In genomic region chr15:92829875-92830274, GRCh38 we compare ENCODE assay signal across 11 cellular contexts.
DNase-seq lines count a peak whose midpoint lies in the region; ATAC-seq, FAIRE-seq and TF ChIP-seq lines count a peak whose summit lies in the region.
"Had no signal": no experiment of that assay in that cellular context is flagged by ENCODE, and none has a peak within 500 bp of the region (broad histone marks: within the 10 kb centered on the region; RNA-seq: fewer than 3 reads in every experiment).

No MANE protein-coding gene starts in this region.

- H3K27me3 Mint-ChIP-seq in CD8-positive, alpha-beta memory T cell: peaks cover 0 to 2% of the 10 kb centered on the region in 2 donors
- H3K27me3 Mint-ChIP-seq in progenitor cell of endocrine pancreas: no peaks in the 10 kb centered on the region
- H3K27me3 Mint-ChIP-seq: activated naive CD8-positive, alpha-beta T cell treated with anti-CD3 and anti-CD28 coated beads, Interleukin-2, amount 10 ng/mL, durations not matched to agents 7 days and 5 days had no signal

- H3K4me1 ChIP-seq in CD8-positive, alpha-beta memory T cell (ENCODE audit: insufficient read depth, low read length): peaks cover 45% of the 10 kb centered on the region
- peaks cover 36% of the 10 kb centered on the region for H3K4me1 ChIP-seq in HUES64 (ENCODE audit: insufficient read depth, low read length)

- H3K27ac Mint-ChIP-seq in CD8-positive, alpha-beta memory T cell: peak overlapping the region in 6 of 8 donors; percentile 8 to 97 (median 97)
- peak overlapping the region; percentile 99 for H3K27ac Mint-ChIP-seq in progenitor cell of endocrine pancreas

- no peak for FAIRE-seq in HTR-8/SVneo (lab: Jason Lieb, UNC)

- CTCF ChIA-PET in CD8-positive, alpha-beta memory T cell (lab: Charles Lee): interaction anchor here (0.7 to 6.6 kb wide), 7 partner anchors 9 to 113 kb away, joined by 3 to 48 read pairs (median 5); no protein-coding TSS in a partner anchor

- no peaks in the 10 kb centered on the region for H3K9me3 Mint-ChIP-seq in CD8-positive, alpha-beta memory T cell
- H3K9me3 Mint-ChIP-seq in progenitor cell of endocrine pancreas (ENCODE audit: low read depth): no peaks in the 10 kb centered on the region
- H3K9me3 Mint-ChIP-seq: activated naive CD8-positive, alpha-beta T cell treated with anti-CD3 and anti-CD28 coated beads, Interleukin-2, amount 10 ng/mL, durations not matched to agents 7 days and 5 days had no signal

- no peaks in the 10 kb centered on the region for H3K9me3 ChIP-seq in CD8-positive, alpha-beta memory T cell (ENCODE audit: low read length)
- no peaks in the 10 kb centered on the region for H3K9me3 ChIP-seq in HUES64 (ENCODE audit: insufficient read depth, low read depth, low read length)
- H3K9me3 ChIP-seq: Peyer's patch had no signal

- no peak overlapping the region for H3K27ac ChIP-seq in CD8-positive, alpha-beta memory T cell (ENCODE audit: low read depth, low read length)
- peak overlapping the region; percentile 22; the same call in 1 of the 2 replicates for H3K27ac ChIP-seq in HUES64 (ENCODE audit: low read depth, low read length)

- ATAC-seq in HG03196 (IDR thresholded peaks at IDR 0.05; ENCODE audit: unreplicated experiment) (no peak), GM18907 (IDR thresholded peaks at IDR 0.05; ENCODE audit: unreplicated experiment) (no peak)

- POLR2A ChIA-PET in CD8-positive, alpha-beta memory T cell (lab: Charles Lee): interaction anchor here (0.7 to 6.2 kb wide), 6 partner anchors 9 to 71 kb away, joined by 3 to 151 read pairs (median 19); partner anchors contain the start of gene CHD2

- no peak overlapping the region for H3K4me3 ChIP-seq in CD8-positive, alpha-beta memory T cell (ENCODE audit: low read length)
- no peak overlapping the region for H3K4me3 ChIP-seq in HUES64 (ENCODE audit: low read length)
- H3K4me3 ChIP-seq: Peyer's patch had no signal

- no peaks in the 10 kb centered on the region for H3K36me3 ChIP-seq in CD8-positive, alpha-beta memory T cell (ENCODE audit: insufficient read depth, low read length)
- no peaks in the 10 kb centered on the region for H3K36me3 ChIP-seq in HUES64 (ENCODE audit: insufficient read depth, low read length)
- H3K36me3 ChIP-seq: Peyer's patch had no signal

- H3K9ac ChIP-seq in HUES64 (ENCODE audit: low read depth, low read length): no peak overlapping the region

- WGBS in HUES64: 90% methylated on average over 3 of the region's 3 CpGs

- DNase-seq in CD8-positive, alpha-beta memory T cell: no peak
- peak; percentile 23 for DNase-seq in cerebellar cortex (ENCODE audit: low spot score)
- DNase-seq in progenitor cell of endocrine pancreas (ENCODE audit: low spot score, unreplicated experiment): no peak
- no peak for DNase-seq in SKM-1 (lab: John Stamatoyannopoulos, UW; ENCODE audit: unreplicated experiment)
- no peak for DNase-seq in HTR-8/SVneo (ENCODE audit: insufficient read length, low spot score)
- DNase-seq: activated naive CD8-positive, alpha-beta T cell treated with anti-CD3 and anti-CD28 coated beads, Interleukin-2, amount 10 ng/mL, durations not matched to agents 7 days and 5 days; NCI-H187; Peyer's patch had no signal

- H3K36me3 Mint-ChIP-seq in CD8-positive, alpha-beta memory T cell: no peaks in the 10 kb centered on the region
- H3K36me3 Mint-ChIP-seq in progenitor cell of endocrine pancreas (ENCODE audit: insufficient read depth): no peaks in the 10 kb centered on the region

- peak overlapping the region in 1 of 7 donors; percentile 9 for H3K4me3 Mint-ChIP-seq in CD8-positive, alpha-beta memory T cell
- peak overlapping the region; percentile 21 for H3K4me3 Mint-ChIP-seq in progenitor cell of endocrine pancreas (ENCODE audit: low read depth)
- H3K4me3 Mint-ChIP-seq: activated naive CD8-positive, alpha-beta T cell treated with anti-CD3 and anti-CD28 coated beads, Interleukin-2, amount 10 ng/mL, durations not matched to agents 7 days and 5 days had no signal

- TF ChIP-seq CTCF in progenitor cell of endocrine pancreas (IDR thresholded peaks at IDR 0.05; ENCODE audit: unreplicated experiment): no peak

- H3K27me3 ChIP-seq in CD8-positive, alpha-beta memory T cell (ENCODE audit: insufficient read depth, low read length, poor library complexity, severe bottlenecking): no peaks in the 10 kb centered on the region
- H3K27me3 ChIP-seq in HUES64 (ENCODE audit: insufficient read depth, low read length): no peaks in the 10 kb centered on the region
- H3K27me3 ChIP-seq: Peyer's patch had no signal

- H3K4me1 Mint-ChIP-seq in CD8-positive, alpha-beta memory T cell: peaks cover 34 to 47% (median 44%) of the 10 kb centered on the region in 3 donors
- H3K4me1 Mint-ChIP-seq in progenitor cell of endocrine pancreas (ENCODE audit: low read depth): peaks cover 32% of the 10 kb centered on the region
